ENCODE assay signal across 1 cellular context in genomic region chr3:23949784-23950183, GRCh38.
TF ChIP-seq lines count a peak whose summit lies in the region.

No MANE protein-coding gene starts in this region.

TF ChIP-seq in WTC11, 78 proteins besides CTCF, POLR2A, EP300 and RAD21 (continued from another document):
- no peak for TF ChIP-seq FOXP4 (CRISPR knock-in tag; IDR thresholded peaks at IDR 0.05)
- no peak for TF ChIP-seq OVOL2 (CRISPR knock-in tag; IDR thresholded peaks at IDR 0.05; ENCODE audit: borderline replicate concordance)
- no peak for TF ChIP-seq ATF1 (CRISPR knock-in tag; IDR thresholded peaks at IDR 0.05)
- no peak for TF ChIP-seq ZNF425 (CRISPR knock-in tag; conservative IDR thresholded peaks at IDR 0.05)
- no peak for TF ChIP-seq CREB1 (CRISPR knock-in tag; IDR thresholded peaks at IDR 0.05)
- TF ChIP-seq ETV6 (CRISPR knock-in tag; IDR thresholded peaks at IDR 0.05), result no peak
- no peak for TF ChIP-seq SMAD4 (CRISPR knock-in tag; IDR thresholded peaks at IDR 0.05)
- no peak for TF ChIP-seq KAT7 (CRISPR knock-in tag; IDR thresholded peaks at IDR 0.05; ENCODE audit: borderline replicate concordance)
- TF ChIP-seq NR2C2 (CRISPR knock-in tag; IDR thresholded peaks at IDR 0.05), result no peak
- no peak for TF ChIP-seq PRRX2 (CRISPR knock-in tag; IDR thresholded peaks at IDR 0.05)
- no peak for TF ChIP-seq CREM (CRISPR knock-in tag; IDR thresholded peaks at IDR 0.05)
- no peak for TF ChIP-seq ZBTB43 (CRISPR knock-in tag; IDR thresholded peaks at IDR 0.05)
- TF ChIP-seq NR3C1 (CRISPR knock-in tag; conservative IDR thresholded peaks at IDR 0.05; ENCODE audit: low read depth), result no peak
